In genomic region chr14:101933209-101933608, GRCh38 we compare ENCODE assay signal across 11 cellular contexts.
"Had no signal": no experiment of that assay in that cellular context is flagged by ENCODE, and none has a peak within 500 bp of the region (broad histone marks: within the 10 kb centered on the region; RNA-seq: fewer than 3 reads in every experiment).

No MANE protein-coding gene starts in this region.

- DNase-seq: activated naive CD4-positive, alpha-beta T cell treated with Interleukin-2 at 50 U/mL for 16 hours; activated T-cell treated with anti-CD3 and anti-CD28 coated beads, Interleukin-2, amount 50 U/mL, for 4 hours; effector CD8-positive, alpha-beta T cell; gastrocnemius medialis; heart right ventricle; islet precursor cell; T-helper 2 cell had no signal

- H3K27me3 ChIP-seq: gastrocnemius medialis, ovary had no signal

- H3K27ac ChIP-seq: coronary artery, gastrocnemius medialis, heart right ventricle, left lung, ovary, tibial artery had no signal

- ATAC-seq: activated T-cell treated with anti-CD3 and anti-CD28 coated beads, Interleukin-2, amount 50 U/mL, for 4 hours; gastrocnemius medialis; heart right ventricle; left lung had no signal

- H3K9me3 Mint-ChIP-seq: activated T-cell treated with anti-CD3 and anti-CD28 coated beads, Interleukin-2, amount 50 U/mL, for 4 hours had no signal

- H3K4me3 Mint-ChIP-seq: activated T-cell treated with anti-CD3 and anti-CD28 coated beads, Interleukin-2, amount 50 U/mL, for 4 hours had no signal

- H3K4me3 ChIP-seq: coronary artery, gastrocnemius medialis, heart right ventricle, left lung, ovary, tibial artery had no signal

- H3K9me3 ChIP-seq: gastrocnemius medialis, heart right ventricle, left lung, ovary, tibial artery had no signal

- H3K36me3 ChIP-seq: gastrocnemius medialis, ovary, tibial artery had no signal
